In the genomic region with DNA sequence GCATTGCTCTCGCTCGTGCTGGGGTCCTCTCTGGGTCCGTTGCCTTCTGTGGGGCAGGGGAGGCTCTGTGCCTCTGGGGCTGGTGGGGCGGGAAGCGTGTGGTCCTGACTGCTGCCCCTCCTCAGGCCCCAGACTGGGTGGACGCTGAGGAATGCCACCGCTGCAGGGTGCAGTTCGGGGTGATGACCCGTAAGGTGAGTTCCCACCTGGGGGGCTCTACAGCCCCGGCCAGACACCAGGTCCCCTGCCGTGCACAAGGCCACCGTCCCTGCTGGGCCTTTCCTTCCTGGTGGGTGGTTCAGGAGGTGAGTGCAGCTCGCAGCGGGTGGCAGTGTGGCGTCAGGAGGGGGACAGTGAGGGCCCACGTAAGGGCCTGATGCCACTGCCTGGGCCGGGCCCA, we compare ENCODE assay signal across 22 cellular contexts.
"Had no signal": no experiment of that assay in that cellular context is flagged by ENCODE, and none has a peak within 500 bp of the region (broad histone marks: within the 10 kb centered on the region; RNA-seq: fewer than 3 reads in every experiment).

No MANE protein-coding gene starts in this region.

- H3K4me3 ChIP-seq: breast epithelium, MG63 had no signal

- ATAC-seq: activated CD8-positive, alpha-beta memory T cell treated with anti-CD3 and anti-CD28 coated beads, Interleukin-2, amount 10 ng/mL, durations not matched to agents 7 days and 5 days; T-helper 17 cell; WTC11 had no signal

- H3K4me2 ChIP-seq: KMS-11 had no signal

- H3K27me3 ChIP-seq: breast epithelium, MG63 had no signal

- H3K9ac ChIP-seq: KMS-11 had no signal

- H3K9me3 ChIP-seq: breast epithelium, MG63 had no signal

- H3K27ac ChIP-seq: breast epithelium, KMS-11 had no signal

- DNase-seq: activated CD4-positive, alpha-beta T cell treated with anti-CD3 and anti-CD28 coated beads for 48 hours; activated CD4-positive, alpha-beta T cell treated with anti-CD3 and anti-CD28 coated beads, Interleukin-2, amount 50 U/mL, for 48 hours; activated CD4-positive, CD25-positive, alpha-beta regulatory T cell treated with anti-CD3 and anti-CD28 coated beads, Interleukin-2, amount 50 U/mL, for 72 hours; activated CD8-positive, alpha-beta memory T cell treated with anti-CD3 and anti-CD28 coated beads, Interleukin-2, amount 10 ng/mL, durations not matched to agents 7 days and 5 days; activated effector memory CD4-positive, alpha-beta T cell treated with Interleukin-2 at 50 U/mL for 16 hours; activated naive CD4-positive, alpha-beta T cell; activated T-cell treated with anti-CD3 and anti-CD28 coated beads, Interleukin-2, amount 50 U/mL, for 24 hours; aorta; MG63; MV-4-11; NCI-H1105; NCI-H1436; NCI-H187 treated with DMSO at 0.1 percent for 48 hours; NCI-H2081 treated with DMSO at 0.1 percent for 48 hours; NCI-H446; NCI-H524; SHP77 treated with DMSO at 0.1 percent for 48 hours; T-helper 17 cell; T-helper 9 cell had no signal
